Comparison of ENCODE assay signal across 3 cellular contexts in genomic region chr12:121801601-121802484, GRCh38.
A peak's percentile ranks its signal among the peaks of the same experiment; 100 is the strongest.
TF ChIP-seq lines count a peak whose summit lies in the region.

No MANE protein-coding gene starts in this region.

TF ChIP-seq in IMR-90, 13 proteins besides CTCF, POLR2A, EP300 and RAD21:
- TF ChIP-seq ELK1 (IDR thresholded peaks at IDR 0.05; ENCODE audit: borderline replicate concordance, low read depth, low read length) = no peak
- TF ChIP-seq RFX5 (IDR thresholded peaks at IDR 0.05; ENCODE audit: low read depth, low read length) = no peak
- TF ChIP-seq BHLHE40 (IDR thresholded peaks at IDR 0.05; ENCODE audit: low read depth, low read length) = no peak
- no peak for TF ChIP-seq FOS (IDR thresholded peaks at IDR 0.05; ENCODE audit: low read depth, low read length)
- TF ChIP-seq CEBPB (IDR thresholded peaks at IDR 0.05; ENCODE audit: low read depth, low read length) = no peak
- no peak for TF ChIP-seq SMC3 (IDR thresholded peaks at IDR 0.05; ENCODE audit: low read depth, low read length)
- TF ChIP-seq MAZ (IDR thresholded peaks at IDR 0.05; ENCODE audit: borderline replicate concordance, low read depth, low read length) = no peak
- TF ChIP-seq MAFK (IDR thresholded peaks at IDR 0.05; ENCODE audit: low read depth, low read length) = no peak
- no peak for TF ChIP-seq USF2 (IDR thresholded peaks at IDR 0.05; ENCODE audit: low read depth, low read length)
- TF ChIP-seq NFE2L2 (IDR thresholded peaks at IDR 0.05; ENCODE audit: low read depth, low read length) = no peak
- no peak for TF ChIP-seq MXI1 (IDR thresholded peaks at IDR 0.05; ENCODE audit: borderline replicate concordance, low read depth, low read length)
- TF ChIP-seq CHD1 (IDR thresholded peaks at IDR 0.05; ENCODE audit: low read depth, low read length) = no peak
- no peak for TF ChIP-seq RCOR1 (IDR thresholded peaks at IDR 0.05; ENCODE audit: insufficient replicate concordance, low read length)

TF ChIP-seq in SK-N-SH, 30 proteins besides CTCF, POLR2A, EP300 and RAD21:
- TF ChIP-seq POLR2AphosphoS5 (IDR thresholded peaks at IDR 0.05; ENCODE audit: low read depth, low read length) (peak; percentile 50; the same call in 1 of the 2 replicates), FOSL2 (IDR thresholded peaks at IDR 0.05; ENCODE audit: borderline replicate concordance, low read depth) (no peak), IRF3 (IDR thresholded peaks at IDR 0.05; ENCODE audit: low read depth, low read length) (no peak), NFIC (IDR thresholded peaks at IDR 0.05; ENCODE audit: borderline replicate concordance) (no peak)

TF ChIP-seq in HepG2, 621 proteins besides CTCF, POLR2A, EP300 and RAD21:
- TF ChIP-seq ZNF34 (CRISPR knock-in tag; IDR thresholded peaks at IDR 0.05; ENCODE audit: borderline replicate concordance) = no peak
- no peak for TF ChIP-seq DR1 (CRISPR knock-in tag; IDR thresholded peaks at IDR 0.05)
- TF ChIP-seq AGO2 (optimal IDR thresholded peaks at IDR 0.05; ENCODE audit: low read depth, low read length) = peak; percentile 67
- peak; percentile 7; the same call in 1 of the 2 replicates for TF ChIP-seq RBFOX2 (IDR thresholded peaks at IDR 0.05; ENCODE audit: low read depth, low read length)
- peak; percentile 58 for TF ChIP-seq POLR2G (IDR thresholded peaks at IDR 0.05; ENCODE audit: low read depth, low read length)
- TF ChIP-seq ARID2 (CRISPR knock-in tag; IDR thresholded peaks at IDR 0.05; ENCODE audit: borderline replicate concordance) = no peak
- peak; percentile 54; the same call in 1 of the 2 replicates for TF ChIP-seq RARG (CRISPR knock-in tag; IDR thresholded peaks at IDR 0.05; ENCODE audit: low read depth)
- 0 out of 2 replicates have a peak, but pooled peaks have one; percentile 3 for TF ChIP-seq SAP130 (CRISPR knock-in tag; IDR thresholded peaks at IDR 0.05; ENCODE audit: low read depth)
- TF ChIP-seq THAP8 (CRISPR knock-in tag; IDR thresholded peaks at IDR 0.05; ENCODE audit: borderline replicate concordance) = no peak
- TF ChIP-seq KDM5A (IDR thresholded peaks at IDR 0.05; ENCODE audit: borderline replicate concordance, low read length) = peak; percentile 17; the same call in 1 of the 2 replicates
- 0 out of 2 replicates have a peak, but pooled peaks have one; percentile 16 for TF ChIP-seq ZNF609 (CRISPR knock-in tag; IDR thresholded peaks at IDR 0.05; ENCODE audit: borderline replicate concordance)
- TF ChIP-seq NCOA2 (CRISPR knock-in tag; IDR thresholded peaks at IDR 0.05) = no peak
- TF ChIP-seq NCOA1 (CRISPR knock-in tag; IDR thresholded peaks at IDR 0.05) = 0 out of 2 replicates have a peak, but pooled peaks have one; percentile 63
- peak; percentile 6; the same call in 1 of the 2 replicates for TF ChIP-seq AFF4 (CRISPR knock-in tag; IDR thresholded peaks at IDR 0.05)
- TF ChIP-seq ZNF280D (CRISPR knock-in tag; IDR thresholded peaks at IDR 0.05) = 0 out of 2 replicates have a peak, but pooled peaks have one; percentile 6
- 0 out of 2 replicates have a peak, but pooled peaks have one; percentile 10 for TF ChIP-seq CREM (IDR thresholded peaks at IDR 0.05)
- no peak for TF ChIP-seq CREM (CRISPR knock-in tag; IDR thresholded peaks at IDR 0.05)
- peak; percentile 83; the same call in 1 of the 2 replicates for TF ChIP-seq ZC3H4 (CRISPR knock-in tag; IDR thresholded peaks at IDR 0.05; ENCODE audit: borderline replicate concordance)
- 0 out of 2 replicates have a peak, but pooled peaks have one; percentile 39 for TF ChIP-seq SIN3B (IDR thresholded peaks at IDR 0.05; ENCODE audit: low read length)
- peak; percentile 47; the same call in 1 of the 2 replicates for TF ChIP-seq PAWR (CRISPR knock-in tag; IDR thresholded peaks at IDR 0.05; ENCODE audit: borderline replicate concordance)
